Comparison of ENCODE assay signal across 1 cellular context in the genomic region with DNA sequence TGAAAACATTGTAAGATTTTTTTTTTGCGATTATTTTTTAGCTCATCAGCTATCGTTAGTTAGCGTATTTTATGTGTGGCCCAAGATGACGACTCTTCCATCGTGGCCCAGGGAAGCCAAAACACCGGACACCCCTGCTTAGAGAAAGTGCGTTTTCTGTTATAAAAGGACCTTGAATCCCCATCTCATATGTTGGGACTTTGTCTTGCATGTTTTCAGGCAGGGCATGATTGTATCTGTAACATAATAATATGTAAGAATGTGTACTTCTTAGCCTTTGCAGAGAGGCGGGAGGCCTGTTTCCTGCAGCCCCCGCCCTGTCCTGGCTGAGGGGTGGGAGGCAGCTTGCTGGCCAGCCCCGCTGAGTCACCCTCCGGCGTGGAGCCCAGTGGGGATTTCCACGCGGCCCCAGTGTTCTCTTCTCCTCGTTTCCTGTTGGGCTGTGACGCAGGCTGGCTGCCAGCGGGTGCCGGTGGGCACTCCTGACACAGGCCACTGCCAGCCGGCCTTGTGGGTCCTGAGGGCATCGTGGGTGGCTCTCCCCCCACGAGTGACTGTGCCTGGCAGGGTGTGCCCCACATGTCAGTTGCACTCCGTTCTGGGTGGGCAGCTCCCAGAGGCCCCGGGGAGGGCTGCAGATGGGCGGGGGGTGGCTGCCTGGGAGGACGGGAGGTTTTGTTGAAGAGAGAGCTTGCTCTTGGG.
A peak's percentile ranks its signal among the peaks of the same experiment; 100 is the strongest.
TF ChIP-seq lines count a peak whose summit lies in the region.

No MANE protein-coding gene starts in this region.

TF ChIP-seq in K562, 482 proteins besides CTCF, POLR2A, EP300 and RAD21 (continued from another document and continues in another):
- TF ChIP-seq, protein P1, sequence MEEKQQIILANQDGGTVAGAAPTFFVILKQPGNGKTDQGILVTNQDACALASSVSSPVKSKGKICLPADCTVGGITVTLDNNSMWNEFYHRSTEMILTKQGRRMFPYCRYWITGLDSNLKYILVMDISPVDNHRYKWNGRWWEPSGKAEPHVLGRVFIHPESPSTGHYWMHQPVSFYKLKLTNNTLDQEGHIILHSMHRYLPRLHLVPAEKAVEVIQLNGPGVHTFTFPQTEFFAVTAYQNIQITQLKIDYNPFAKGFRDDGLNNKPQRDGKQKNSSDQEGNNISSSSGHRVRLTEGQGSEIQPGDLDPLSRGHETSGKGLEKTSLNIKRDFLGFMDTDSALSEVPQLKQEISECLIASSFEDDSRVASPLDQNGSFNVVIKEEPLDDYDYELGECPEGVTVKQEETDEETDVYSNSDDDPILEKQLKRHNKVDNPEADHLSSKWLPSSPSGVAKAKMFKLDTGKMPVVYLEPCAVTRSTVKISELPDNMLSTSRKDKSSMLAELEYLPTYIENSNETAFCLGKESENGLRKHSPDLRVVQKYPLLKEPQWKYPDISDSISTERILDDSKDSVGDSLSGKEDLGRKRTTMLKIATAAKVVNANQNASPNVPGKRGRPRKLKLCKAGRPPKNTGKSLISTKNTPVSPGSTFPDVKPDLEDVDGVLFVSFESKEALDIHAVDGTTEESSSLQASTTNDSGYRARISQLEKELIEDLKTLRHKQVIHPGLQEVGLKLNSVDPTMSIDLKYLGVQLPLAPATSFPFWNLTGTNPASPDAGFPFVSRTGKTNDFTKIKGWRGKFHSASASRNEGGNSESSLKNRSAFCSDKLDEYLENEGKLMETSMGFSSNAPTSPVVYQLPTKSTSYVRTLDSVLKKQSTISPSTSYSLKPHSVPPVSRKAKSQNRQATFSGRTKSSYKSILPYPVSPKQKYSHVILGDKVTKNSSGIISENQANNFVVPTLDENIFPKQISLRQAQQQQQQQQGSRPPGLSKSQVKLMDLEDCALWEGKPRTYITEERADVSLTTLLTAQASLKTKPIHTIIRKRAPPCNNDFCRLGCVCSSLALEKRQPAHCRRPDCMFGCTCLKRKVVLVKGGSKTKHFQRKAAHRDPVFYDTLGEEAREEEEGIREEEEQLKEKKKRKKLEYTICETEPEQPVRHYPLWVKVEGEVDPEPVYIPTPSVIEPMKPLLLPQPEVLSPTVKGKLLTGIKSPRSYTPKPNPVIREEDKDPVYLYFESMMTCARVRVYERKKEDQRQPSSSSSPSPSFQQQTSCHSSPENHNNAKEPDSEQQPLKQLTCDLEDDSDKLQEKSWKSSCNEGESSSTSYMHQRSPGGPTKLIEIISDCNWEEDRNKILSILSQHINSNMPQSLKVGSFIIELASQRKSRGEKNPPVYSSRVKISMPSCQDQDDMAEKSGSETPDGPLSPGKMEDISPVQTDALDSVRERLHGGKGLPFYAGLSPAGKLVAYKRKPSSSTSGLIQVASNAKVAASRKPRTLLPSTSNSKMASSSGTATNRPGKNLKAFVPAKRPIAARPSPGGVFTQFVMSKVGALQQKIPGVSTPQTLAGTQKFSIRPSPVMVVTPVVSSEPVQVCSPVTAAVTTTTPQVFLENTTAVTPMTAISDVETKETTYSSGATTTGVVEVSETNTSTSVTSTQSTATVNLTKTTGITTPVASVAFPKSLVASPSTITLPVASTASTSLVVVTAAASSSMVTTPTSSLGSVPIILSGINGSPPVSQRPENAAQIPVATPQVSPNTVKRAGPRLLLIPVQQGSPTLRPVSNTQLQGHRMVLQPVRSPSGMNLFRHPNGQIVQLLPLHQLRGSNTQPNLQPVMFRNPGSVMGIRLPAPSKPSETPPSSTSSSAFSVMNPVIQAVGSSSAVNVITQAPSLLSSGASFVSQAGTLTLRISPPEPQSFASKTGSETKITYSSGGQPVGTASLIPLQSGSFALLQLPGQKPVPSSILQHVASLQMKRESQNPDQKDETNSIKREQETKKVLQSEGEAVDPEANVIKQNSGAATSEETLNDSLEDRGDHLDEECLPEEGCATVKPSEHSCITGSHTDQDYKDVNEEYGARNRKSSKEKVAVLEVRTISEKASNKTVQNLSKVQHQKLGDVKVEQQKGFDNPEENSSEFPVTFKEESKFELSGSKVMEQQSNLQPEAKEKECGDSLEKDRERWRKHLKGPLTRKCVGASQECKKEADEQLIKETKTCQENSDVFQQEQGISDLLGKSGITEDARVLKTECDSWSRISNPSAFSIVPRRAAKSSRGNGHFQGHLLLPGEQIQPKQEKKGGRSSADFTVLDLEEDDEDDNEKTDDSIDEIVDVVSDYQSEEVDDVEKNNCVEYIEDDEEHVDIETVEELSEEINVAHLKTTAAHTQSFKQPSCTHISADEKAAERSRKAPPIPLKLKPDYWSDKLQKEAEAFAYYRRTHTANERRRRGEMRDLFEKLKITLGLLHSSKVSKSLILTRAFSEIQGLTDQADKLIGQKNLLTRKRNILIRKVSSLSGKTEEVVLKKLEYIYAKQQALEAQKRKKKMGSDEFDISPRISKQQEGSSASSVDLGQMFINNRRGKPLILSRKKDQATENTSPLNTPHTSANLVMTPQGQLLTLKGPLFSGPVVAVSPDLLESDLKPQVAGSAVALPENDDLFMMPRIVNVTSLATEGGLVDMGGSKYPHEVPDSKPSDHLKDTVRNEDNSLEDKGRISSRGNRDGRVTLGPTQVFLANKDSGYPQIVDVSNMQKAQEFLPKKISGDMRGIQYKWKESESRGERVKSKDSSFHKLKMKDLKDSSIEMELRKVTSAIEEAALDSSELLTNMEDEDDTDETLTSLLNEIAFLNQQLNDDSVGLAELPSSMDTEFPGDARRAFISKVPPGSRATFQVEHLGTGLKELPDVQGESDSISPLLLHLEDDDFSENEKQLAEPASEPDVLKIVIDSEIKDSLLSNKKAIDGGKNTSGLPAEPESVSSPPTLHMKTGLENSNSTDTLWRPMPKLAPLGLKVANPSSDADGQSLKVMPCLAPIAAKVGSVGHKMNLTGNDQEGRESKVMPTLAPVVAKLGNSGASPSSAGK (IDR thresholded peaks at IDR 0.05): no peak
- TF ChIP-seq SAFB (IDR thresholded peaks at IDR 0.05; ENCODE audit: borderline replicate concordance, low read depth, low read length) (peak; percentile 81; the same call in 1 of the 2 replicates), HDAC1 (IDR thresholded peaks at IDR 0.05) (0 out of 4 replicates have a peak, but pooled peaks of 1 of the 2 experiments have one; percentile 32), MXI1 (IDR thresholded peaks at IDR 0.05; ENCODE audit: low read depth, low read length) (no peak), IRF2 (CRISPR knock-in tag; IDR thresholded peaks at IDR 0.05) (no peak), POLR2G (IDR thresholded peaks at IDR 0.05; ENCODE audit: low read depth, low read length) (0 out of 2 replicates have a peak, but pooled peaks have one; percentile 27), CHD2 (IDR thresholded peaks at IDR 0.05; ENCODE audit: low read depth, low read length) (no peak), ZNF311 (CRISPR knock-in tag; IDR thresholded peaks at IDR 0.05) (no peak), MED1 (CRISPR knock-in tag; IDR thresholded peaks at IDR 0.05; ENCODE audit: borderline replicate concordance) (no peak), HNRNPLL (IDR thresholded peaks at IDR 0.05; ENCODE audit: low read depth, low read length, poor library complexity, severe bottlenecking) (no peak), BRF1 (IDR thresholded peaks at IDR 0.05; ENCODE audit: borderline replicate concordance, extremely low read depth, insufficient read length) (no peak), ZKSCAN8 (CRISPR knock-in tag; IDR thresholded peaks at IDR 0.05) (no peak), ARID1B (IDR thresholded peaks at IDR 0.05) (peak; percentile 24; the same call in 1 of the 2 replicates), MCM3 (IDR thresholded peaks at IDR 0.05) (no peak), JUN (IDR thresholded peaks at IDR 0.05; ENCODE audit: borderline replicate concordance, low read depth, low read length) (0 out of 2 replicates have a peak, but pooled peaks have one; percentile 15), JUN (CRISPR knock-in tag; IDR thresholded peaks at IDR 0.05; ENCODE audit: borderline replicate concordance) (no peak), ASH1L (IDR thresholded peaks at IDR 0.05; ENCODE audit: borderline replicate concordance, low read depth, partially characterized antibody) (no peak), KLF13 (tag; IDR thresholded peaks at IDR 0.05; ENCODE audit: borderline replicate concordance, low read depth) (no peak), MCM7 (IDR thresholded peaks at IDR 0.05) (no peak), RBM22 (IDR thresholded peaks at IDR 0.05; ENCODE audit: low read depth, low read length, poor library complexity, severe bottlenecking) (peak; percentile 54), SMAD4 (CRISPR knock-in tag; conservative IDR thresholded peaks at IDR 0.05) (0 out of 2 replicates have a peak, but pooled peaks have one; percentile 18), FOXJ3 (CRISPR knock-in tag; IDR thresholded peaks at IDR 0.05) (no peak), NFXL1 (CRISPR knock-in tag; IDR thresholded peaks at IDR 0.05) (no peak), RBFOX2 (IDR thresholded peaks at IDR 0.05; ENCODE audit: low read depth, low read length) (peak; percentile 50), GTF2F1 (IDR thresholded peaks at IDR 0.05; ENCODE audit: low read depth, low read length) (no peak), HDAC3 (IDR thresholded peaks at IDR 0.05; ENCODE audit: borderline replicate concordance, partially characterized antibody) (no peak), ZNF212 (CRISPR knock-in tag; IDR thresholded peaks at IDR 0.05) (no peak), BCLAF1 (IDR thresholded peaks at IDR 0.05; ENCODE audit: borderline replicate concordance in 1 of 2, control insufficient read depth in 1 of 2, low read depth in 2 of 2, low read length in 1 of 2) (no peak), ZNF3 (CRISPR knock-in tag; IDR thresholded peaks at IDR 0.05) (no peak), E2F6 (IDR thresholded peaks at IDR 0.05; ENCODE audit: borderline replicate concordance in 1 of 2, extremely low read depth in 1 of 2, insufficient read depth in 1 of 2, insufficient read length in 1 of 2, low read depth in 1 of 2, low read length in 1 of 2, poor library complexity in 1 of 2, severe bottlenecking in 1 of 2) (peak in 1 of 2 experiments; percentile 21)
- TF ChIP-seq, protein P2, sequence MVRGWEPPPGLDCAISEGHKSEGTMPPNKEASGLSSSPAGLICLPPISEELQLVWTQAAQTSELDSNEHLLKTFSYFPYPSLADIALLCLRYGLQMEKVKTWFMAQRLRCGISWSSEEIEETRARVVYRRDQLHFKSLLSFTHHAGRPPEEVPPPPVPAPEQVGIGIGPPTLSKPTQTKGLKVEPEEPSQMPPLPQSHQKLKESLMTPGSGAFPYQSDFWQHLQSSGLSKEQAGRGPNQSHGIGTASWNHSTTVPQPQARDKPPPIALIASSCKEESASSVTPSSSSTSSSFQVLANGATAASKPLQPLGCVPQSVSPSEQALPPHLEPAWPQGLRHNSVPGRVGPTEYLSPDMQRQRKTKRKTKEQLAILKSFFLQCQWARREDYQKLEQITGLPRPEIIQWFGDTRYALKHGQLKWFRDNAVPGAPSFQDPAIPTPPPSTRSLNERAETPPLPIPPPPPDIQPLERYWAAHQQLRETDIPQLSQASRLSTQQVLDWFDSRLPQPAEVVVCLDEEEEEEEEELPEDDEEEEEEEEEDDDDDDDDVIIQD (CRISPR knock-in tag; IDR thresholded peaks at IDR 0.05): no peak
- TF ChIP-seq, protein P3, sequence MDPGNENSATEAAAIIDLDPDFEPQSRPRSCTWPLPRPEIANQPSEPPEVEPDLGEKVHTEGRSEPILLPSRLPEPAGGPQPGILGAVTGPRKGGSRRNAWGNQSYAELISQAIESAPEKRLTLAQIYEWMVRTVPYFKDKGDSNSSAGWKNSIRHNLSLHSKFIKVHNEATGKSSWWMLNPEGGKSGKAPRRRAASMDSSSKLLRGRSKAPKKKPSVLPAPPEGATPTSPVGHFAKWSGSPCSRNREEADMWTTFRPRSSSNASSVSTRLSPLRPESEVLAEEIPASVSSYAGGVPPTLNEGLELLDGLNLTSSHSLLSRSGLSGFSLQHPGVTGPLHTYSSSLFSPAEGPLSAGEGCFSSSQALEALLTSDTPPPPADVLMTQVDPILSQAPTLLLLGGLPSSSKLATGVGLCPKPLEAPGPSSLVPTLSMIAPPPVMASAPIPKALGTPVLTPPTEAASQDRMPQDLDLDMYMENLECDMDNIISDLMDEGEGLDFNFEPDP (CRISPR knock-in tag; IDR thresholded peaks at IDR 0.05): 0 out of 2 replicates have a peak, but pooled peaks have one; percentile 60
- TF ChIP-seq, protein P4, sequence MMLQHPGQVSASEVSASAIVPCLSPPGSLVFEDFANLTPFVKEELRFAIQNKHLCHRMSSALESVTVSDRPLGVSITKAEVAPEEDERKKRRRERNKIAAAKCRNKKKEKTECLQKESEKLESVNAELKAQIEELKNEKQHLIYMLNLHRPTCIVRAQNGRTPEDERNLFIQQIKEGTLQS (IDR thresholded peaks at IDR 0.05): peak; percentile 59
- TF ChIP-seq, protein P4 (CRISPR knock-in tag; conservative IDR thresholded peaks at IDR 0.05): 0 out of 2 replicates have a peak, but pooled peaks have one; percentile 36
- TF ChIP-seq, protein P5, sequence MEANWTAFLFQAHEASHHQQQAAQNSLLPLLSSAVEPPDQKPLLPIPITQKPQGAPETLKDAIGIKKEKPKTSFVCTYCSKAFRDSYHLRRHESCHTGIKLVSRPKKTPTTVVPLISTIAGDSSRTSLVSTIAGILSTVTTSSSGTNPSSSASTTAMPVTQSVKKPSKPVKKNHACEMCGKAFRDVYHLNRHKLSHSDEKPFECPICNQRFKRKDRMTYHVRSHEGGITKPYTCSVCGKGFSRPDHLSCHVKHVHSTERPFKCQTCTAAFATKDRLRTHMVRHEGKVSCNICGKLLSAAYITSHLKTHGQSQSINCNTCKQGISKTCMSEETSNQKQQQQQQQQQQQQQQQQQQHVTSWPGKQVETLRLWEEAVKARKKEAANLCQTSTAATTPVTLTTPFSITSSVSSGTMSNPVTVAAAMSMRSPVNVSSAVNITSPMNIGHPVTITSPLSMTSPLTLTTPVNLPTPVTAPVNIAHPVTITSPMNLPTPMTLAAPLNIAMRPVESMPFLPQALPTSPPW (CRISPR knock-in tag; IDR thresholded peaks at IDR 0.05): peak; percentile 58; the same call in 1 of the 2 replicates
